ENCODE assay signal across 9 cellular contexts in the genomic region with DNA sequence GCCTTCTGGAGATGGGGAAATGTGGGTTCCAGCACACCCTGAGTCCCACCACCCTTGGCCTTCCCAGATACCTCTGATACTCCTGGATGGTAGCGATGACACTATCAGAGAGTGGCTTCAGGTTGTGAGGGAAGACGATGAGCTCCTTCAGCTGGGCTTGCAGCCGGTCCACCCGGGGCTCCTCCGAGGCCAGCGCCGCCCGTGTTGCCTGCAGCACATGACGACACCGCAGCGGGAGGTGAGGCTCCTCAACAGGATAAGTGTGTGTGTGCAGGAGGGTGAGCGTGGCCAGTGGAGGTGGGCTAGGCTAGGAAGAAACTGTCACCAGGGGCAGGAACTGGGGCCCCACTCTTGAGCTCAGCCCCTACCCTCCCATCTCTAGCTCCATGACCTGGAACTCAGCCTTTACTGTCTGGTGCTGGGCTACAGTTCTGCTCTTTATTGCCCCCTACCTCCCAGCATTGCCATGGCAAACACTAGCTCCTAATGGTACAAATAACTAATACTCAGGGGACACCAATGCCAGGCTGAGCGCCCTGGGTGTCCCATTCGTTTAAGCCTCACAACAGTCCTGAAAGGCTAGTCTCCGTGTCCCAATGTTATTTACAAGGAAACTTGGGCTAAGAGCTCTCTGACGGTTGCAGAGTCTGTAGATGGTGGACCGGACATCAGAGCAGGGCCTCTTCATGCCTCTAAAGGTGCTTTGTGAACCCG.
DNase-seq lines count a peak whose midpoint lies in the region; ATAC-seq and TF ChIP-seq lines count a peak whose summit lies in the region.
"Had no signal": no experiment of that assay in that cellular context is flagged by ENCODE, and none has a peak within 500 bp of the region (broad histone marks: within the 10 kb centered on the region; RNA-seq: fewer than 3 reads in every experiment).

No MANE protein-coding gene starts in this region.

- H3K27me3 ChIP-seq in cardiac muscle cell (no peaks in the 10 kb centered on the region), right atrium auricular region (no peaks in the 10 kb centered on the region), upper lobe of right lung (no peaks in the 10 kb centered on the region)

- no peaks in the 10 kb centered on the region for H3K36me3 ChIP-seq in cardiac muscle cell
- peaks cover 61% of the 10 kb centered on the region for H3K36me3 ChIP-seq in right atrium auricular region
- peaks cover 49% of the 10 kb centered on the region for H3K36me3 ChIP-seq in upper lobe of right lung

- H3K27ac ChIP-seq in cardiac muscle cell, result no peak overlapping the region
- H3K27ac ChIP-seq in right atrium auricular region, result no peak overlapping the region
- no peak overlapping the region for H3K27ac ChIP-seq in upper lobe of right lung
- H3K27ac ChIP-seq: coronary artery had no signal

- peaks cover 2% of the 10 kb centered on the region for H3K4me1 ChIP-seq in cardiac muscle cell (ENCODE audit: low read depth)
- peaks cover 0 to 4% of the 10 kb centered on the region in 2 donors for H3K4me1 ChIP-seq in right atrium auricular region
- no peaks in the 10 kb centered on the region for H3K4me1 ChIP-seq in upper lobe of right lung

- intact Hi-C loops in upper lobe of right lung (cut with DNase I), result no loop called here

- H3K9me3 ChIP-seq in cardiac muscle cell (ENCODE audit: low read depth) (no peaks in the 10 kb centered on the region), right atrium auricular region (no peaks in the 10 kb centered on the region), upper lobe of right lung (no peaks in the 10 kb centered on the region)

- TF ChIP-seq CTCF in cardiac muscle cell (IDR thresholded peaks at IDR 0.05; ENCODE audit: low read depth, low read length), result peak; percentile 60
- peak in 1 of 2 donors; percentile 32 for TF ChIP-seq CTCF in right atrium auricular region (IDR thresholded peaks at IDR 0.05)
- peak; percentile 32 for TF ChIP-seq CTCF in upper lobe of right lung (IDR thresholded peaks at IDR 0.05)

- ATAC-seq in upper lobe of right lung, result peak; percentile 40
- no peak for ATAC-seq in GM19395 (IDR thresholded peaks at IDR 0.05; ENCODE audit: unreplicated experiment)

- peak; percentile 14 to 25 for DNase-seq in cardiac muscle cell (ENCODE audit: low read depth in 1 of 2, low spot score in 1 of 2)
- DNase-seq in right atrium auricular region (ENCODE audit: low spot score), result no peak
- peak; percentile 33 for DNase-seq in OCI-M1 (lab: John Stamatoyannopoulos, UW)
- DNase-seq in globus pallidus (ENCODE audit: low spot score), result peak; percentile 62
- DNase-seq in upper lobe of right lung, result no peak
- no peak for DNase-seq in cerebellum (ENCODE audit: low spot score)
- no peak for DNase-seq in islet precursor cell

- H3K4me3 ChIP-seq in cardiac muscle cell (no peak overlapping the region), right atrium auricular region (no peak overlapping the region), upper lobe of right lung (no peak overlapping the region)
- H3K4me3 ChIP-seq: coronary artery had no signal

Comparison
In these comparisons a context has a peak if more than half of its experiments do, and no peak if none do; other contexts are left out.
1. DNase-seq: peak in cardiac muscle cell (2 of 2), OCI-M1 (single experiment) and globus pallidus (single experiment); none in right atrium auricular region (single experiment), upper lobe of right lung (single experiment), cerebellum (single experiment) and islet precursor cell (single experiment).